2 cellular contexts compared by ENCODE assay signal in the genomic region with DNA sequence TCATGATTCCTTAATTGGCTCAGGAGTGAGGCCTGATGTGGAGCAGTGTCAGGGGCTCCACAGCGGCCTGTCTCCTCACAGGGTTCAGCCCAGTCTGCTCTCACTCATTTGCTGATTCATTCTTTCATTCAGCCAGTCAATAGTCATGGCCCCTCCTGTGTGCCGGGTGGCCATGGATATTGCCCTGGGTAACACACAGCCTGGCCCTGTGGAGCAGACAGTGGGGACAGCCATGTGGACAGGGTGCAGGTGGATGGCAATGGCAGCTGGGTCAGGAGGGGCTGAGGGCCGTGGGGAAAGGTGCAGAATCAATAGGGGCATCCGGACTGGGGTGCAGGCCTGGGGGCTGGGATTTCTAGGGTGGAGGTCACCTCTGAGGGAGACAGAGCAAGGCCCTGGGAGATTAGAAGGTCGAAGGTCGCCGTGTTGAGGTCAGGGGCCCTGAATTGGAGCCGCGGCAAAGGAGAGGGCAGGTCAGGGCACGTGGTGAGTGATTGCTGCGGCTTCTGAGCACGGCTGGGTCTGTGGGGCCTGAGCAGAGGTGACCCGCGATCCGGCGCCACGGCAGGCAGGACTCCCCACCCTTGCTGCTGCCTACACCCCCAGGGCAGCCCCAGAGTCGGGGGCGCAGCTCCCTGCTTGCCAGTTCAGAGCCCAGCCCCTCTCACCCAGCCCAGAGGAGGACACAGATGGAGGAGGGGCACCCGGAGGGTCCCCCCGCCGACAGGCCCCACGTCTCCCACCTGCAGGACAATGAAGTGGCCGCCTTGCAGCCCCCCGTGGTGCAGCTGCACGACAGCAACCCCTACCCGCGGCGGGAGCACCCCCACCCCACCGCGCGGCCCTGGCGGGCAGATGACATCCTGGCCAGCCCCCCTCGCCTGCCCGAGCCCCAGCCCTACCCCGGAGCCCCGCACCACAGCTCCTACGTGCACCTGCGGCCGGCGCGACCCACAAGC.
A peak's percentile ranks its signal among the peaks of the same experiment; 100 is the strongest.
TF ChIP-seq lines count a peak whose summit lies in the region.

No MANE protein-coding gene starts in this region.

TF ChIP-seq in HCT116, 20 proteins besides CTCF, POLR2A, EP300 and RAD21:
- TF ChIP-seq FOSL1 (IDR thresholded peaks at IDR 0.05; ENCODE audit: low read depth), result no peak

TF ChIP-seq in K562, 482 proteins besides CTCF, POLR2A, EP300 and RAD21:
- TF ChIP-seq L3MBTL2 (IDR thresholded peaks at IDR 0.05), result peak; percentile 36; the same call in 1 of the 2 replicates
- no peak for TF ChIP-seq CC2D1A (IDR thresholded peaks at IDR 0.05)
- peak; percentile 96 for TF ChIP-seq ESRRA (IDR thresholded peaks at IDR 0.05; ENCODE audit: borderline replicate concordance, low read depth)
- no peak for TF ChIP-seq U2AF1 (optimal IDR thresholded peaks at IDR 0.05; ENCODE audit: low read depth, low read length)
- peak; percentile 79 for TF ChIP-seq C11orf30 (IDR thresholded peaks at IDR 0.05; ENCODE audit: low read depth)
- TF ChIP-seq NR2C1 (IDR thresholded peaks at IDR 0.05), result peak; percentile 92
- TF ChIP-seq NR2C1 (tag; IDR thresholded peaks at IDR 0.05), result peak; percentile 95
- no peak for TF ChIP-seq SAP30 (IDR thresholded peaks at IDR 0.05; ENCODE audit: borderline replicate concordance, insufficient read depth, low read depth, low read length, poor library complexity, severe bottlenecking)
- no peak for TF ChIP-seq UBTF (IDR thresholded peaks at IDR 0.05; ENCODE audit: borderline replicate concordance in 1 of 2, low read depth in 2 of 2, low read length in 2 of 2)
- TF ChIP-seq RBM22 (IDR thresholded peaks at IDR 0.05; ENCODE audit: low read depth, low read length, poor library complexity, severe bottlenecking), result peak; percentile 67
- peak; percentile 47; the same call in 1 of the 2 replicates for TF ChIP-seq BHLHE40 (IDR thresholded peaks at IDR 0.05; ENCODE audit: low read length)
- TF ChIP-seq YY1 (IDR thresholded peaks at IDR 0.05; ENCODE audit: borderline replicate concordance in 1 of 3, control insufficient read depth in 1 of 3, extremely low read depth in 1 of 3, insufficient read depth in 3 of 3, insufficient read length in 1 of 3, insufficient replicate concordance in 2 of 3, low read depth in 1 of 3, low read length in 2 of 3), result peak in 1 of 3 experiments; percentile 16
- 0 out of 2 replicates have a peak, but pooled peaks have one; percentile 36 for TF ChIP-seq MEF2D (tag; conservative IDR thresholded peaks at IDR 0.05; ENCODE audit: low read depth)
- TF ChIP-seq, protein P1, sequence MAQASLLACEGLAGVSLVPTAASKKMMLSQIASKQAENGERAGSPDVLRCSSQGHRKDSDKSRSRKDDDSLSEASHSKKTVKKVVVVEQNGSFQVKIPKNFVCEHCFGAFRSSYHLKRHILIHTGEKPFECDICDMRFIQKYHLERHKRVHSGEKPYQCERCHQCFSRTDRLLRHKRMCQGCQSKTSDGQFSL (CRISPR knock-in tag; IDR thresholded peaks at IDR 0.05), result 0 out of 2 replicates have a peak, but pooled peaks have one; percentile 58
- TF ChIP-seq, protein P1 (tag; IDR thresholded peaks at IDR 0.05), result no peak
- TF ChIP-seq THAP7 (CRISPR knock-in tag; IDR thresholded peaks at IDR 0.05), result no peak
- TF ChIP-seq MAFG (tag; conservative IDR thresholded peaks at IDR 0.05), result peak; percentile 57
- TF ChIP-seq MEIS2 (IDR thresholded peaks at IDR 0.05; ENCODE audit: partially characterized antibody), result peak; percentile 11
- TF ChIP-seq ZNF316 (IDR thresholded peaks at IDR 0.05), result peak; percentile 76
- TF ChIP-seq FUS (optimal IDR thresholded peaks at IDR 0.05; ENCODE audit: low read depth, low read length), result peak; percentile 8
- TF ChIP-seq CHD1 (IDR thresholded peaks at IDR 0.05; ENCODE audit: low read length), result no peak
- TF ChIP-seq, protein P2, sequence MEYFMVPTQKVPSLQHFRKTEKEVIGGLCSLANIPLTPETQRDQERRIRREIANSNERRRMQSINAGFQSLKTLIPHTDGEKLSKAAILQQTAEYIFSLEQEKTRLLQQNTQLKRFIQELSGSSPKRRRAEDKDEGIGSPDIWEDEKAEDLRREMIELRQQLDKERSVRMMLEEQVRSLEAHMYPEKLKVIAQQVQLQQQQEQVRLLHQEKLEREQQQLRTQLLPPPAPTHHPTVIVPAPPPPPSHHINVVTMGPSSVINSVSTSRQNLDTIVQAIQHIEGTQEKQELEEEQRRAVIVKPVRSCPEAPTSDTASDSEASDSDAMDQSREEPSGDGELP (CRISPR knock-in tag; IDR thresholded peaks at IDR 0.05; ENCODE audit: borderline replicate concordance), result peak; percentile 6; the same call in 1 of the 2 replicates
- TF ChIP-seq CCNT2 (IDR thresholded peaks at IDR 0.05; ENCODE audit: borderline replicate concordance, extremely low read depth, insufficient read length, low read depth, low read length), result peak; percentile 16
- no peak for TF ChIP-seq TCF7 (IDR thresholded peaks at IDR 0.05; ENCODE audit: borderline replicate concordance)
- no peak for TF ChIP-seq HNRNPUL1 (IDR thresholded peaks at IDR 0.05; ENCODE audit: low read length)
- TF ChIP-seq ZNF197 (CRISPR knock-in tag; IDR thresholded peaks at IDR 0.05; ENCODE audit: low read depth), result no peak
- TF ChIP-seq GABPB1 (CRISPR knock-in tag; IDR thresholded peaks at IDR 0.05), result 0 out of 2 replicates have a peak, but pooled peaks have one; percentile 25
- TF ChIP-seq CBFA2T3 (IDR thresholded peaks at IDR 0.05), result peak; percentile 11; the same call in 1 of the 2 replicates
- peak; percentile 79 for TF ChIP-seq NR2C2 (CRISPR knock-in tag; IDR thresholded peaks at IDR 0.05)
- TF ChIP-seq NR2C2 (tag; IDR thresholded peaks at IDR 0.05), result peak; percentile 84
- TF ChIP-seq, protein P3, sequence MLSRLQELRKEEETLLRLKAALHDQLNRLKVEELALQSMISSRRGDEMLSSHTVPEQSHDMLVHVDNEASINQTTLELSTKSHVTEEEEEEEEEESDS (CRISPR knock-in tag; IDR thresholded peaks at IDR 0.05), result no peak
- 0 out of 2 replicates have a peak, but pooled peaks have one; percentile 43 for TF ChIP-seq KAT7 (CRISPR knock-in tag; IDR thresholded peaks at IDR 0.05; ENCODE audit: borderline replicate concordance)
- no peak for TF ChIP-seq RNF2 (IDR thresholded peaks at IDR 0.05)
- no peak for TF ChIP-seq HDAC3 (IDR thresholded peaks at IDR 0.05; ENCODE audit: borderline replicate concordance, partially characterized antibody)
- peak; percentile 71; the same call in 1 of the 2 replicates for TF ChIP-seq POLR2G (IDR thresholded peaks at IDR 0.05; ENCODE audit: low read depth, low read length)
- TF ChIP-seq, protein P4, sequence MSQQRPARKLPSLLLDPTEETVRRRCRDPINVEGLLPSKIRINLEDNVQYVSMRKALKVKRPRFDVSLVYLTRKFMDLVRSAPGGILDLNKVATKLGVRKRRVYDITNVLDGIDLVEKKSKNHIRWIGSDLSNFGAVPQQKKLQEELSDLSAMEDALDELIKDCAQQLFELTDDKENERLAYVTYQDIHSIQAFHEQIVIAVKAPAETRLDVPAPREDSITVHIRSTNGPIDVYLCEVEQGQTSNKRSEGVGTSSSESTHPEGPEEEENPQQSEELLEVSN (IDR thresholded peaks at IDR 0.05; ENCODE audit: borderline replicate concordance in 1 of 2, extremely low read depth in 1 of 2, insufficient read depth in 1 of 2, insufficient read length in 1 of 2, low read depth in 1 of 2, low read length in 1 of 2, poor library complexity in 1 of 2, severe bottlenecking in 1 of 2), result peak; percentile 40 to 65
- TF ChIP-seq MAFF (IDR thresholded peaks at IDR 0.05; ENCODE audit: low read length), result 0 out of 2 replicates have a peak, but pooled peaks have one; percentile 21
- TF ChIP-seq, protein P5, sequence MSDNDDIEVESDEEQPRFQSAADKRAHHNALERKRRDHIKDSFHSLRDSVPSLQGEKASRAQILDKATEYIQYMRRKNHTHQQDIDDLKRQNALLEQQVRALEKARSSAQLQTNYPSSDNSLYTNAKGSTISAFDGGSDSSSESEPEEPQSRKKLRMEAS (CRISPR knock-in tag; IDR thresholded peaks at IDR 0.05), result peak; percentile 49
- TF ChIP-seq PHF8 (IDR thresholded peaks at IDR 0.05; ENCODE audit: borderline replicate concordance, low read length), result no peak
- TF ChIP-seq CSDE1 (IDR thresholded peaks at IDR 0.05), result no peak
- peak; percentile 38 to 51; a peak in 3 of 4 replicates for TF ChIP-seq KDM1A (IDR thresholded peaks at IDR 0.05)
- no peak for TF ChIP-seq HDAC6 (IDR thresholded peaks at IDR 0.05; ENCODE audit: low read depth, low read length)
- TF ChIP-seq ERF (CRISPR knock-in tag; IDR thresholded peaks at IDR 0.05), result no peak
- TF ChIP-seq USF1 (CRISPR knock-in tag; IDR thresholded peaks at IDR 0.05), result peak; percentile 52
- TF ChIP-seq TEAD1 (CRISPR knock-in tag; IDR thresholded peaks at IDR 0.05), result peak in 1 of 2 experiments; percentile 29; a peak in 1 of 4 replicates
- TF ChIP-seq MYC (IDR thresholded peaks at IDR 0.05; ENCODE audit: low read depth, low read length), result peak; percentile 45; the same call in 1 of the 2 replicates
- no peak for TF ChIP-seq MYC (CRISPR knock-in tag; IDR thresholded peaks at IDR 0.05; ENCODE audit: borderline replicate concordance, low read depth)
- no peak for TF ChIP-seq FOXA1 (IDR thresholded peaks at IDR 0.05; ENCODE audit: borderline replicate concordance)
- TF ChIP-seq NFE2 (IDR thresholded peaks at IDR 0.05; ENCODE audit: low read depth), result peak; percentile 68; the same call in 1 of the 2 replicates
- TF ChIP-seq RUNX1 (IDR thresholded peaks at IDR 0.05; ENCODE audit: low read depth), result 0 out of 2 replicates have a peak, but pooled peaks have one; percentile 26
- TF ChIP-seq, protein P6, sequence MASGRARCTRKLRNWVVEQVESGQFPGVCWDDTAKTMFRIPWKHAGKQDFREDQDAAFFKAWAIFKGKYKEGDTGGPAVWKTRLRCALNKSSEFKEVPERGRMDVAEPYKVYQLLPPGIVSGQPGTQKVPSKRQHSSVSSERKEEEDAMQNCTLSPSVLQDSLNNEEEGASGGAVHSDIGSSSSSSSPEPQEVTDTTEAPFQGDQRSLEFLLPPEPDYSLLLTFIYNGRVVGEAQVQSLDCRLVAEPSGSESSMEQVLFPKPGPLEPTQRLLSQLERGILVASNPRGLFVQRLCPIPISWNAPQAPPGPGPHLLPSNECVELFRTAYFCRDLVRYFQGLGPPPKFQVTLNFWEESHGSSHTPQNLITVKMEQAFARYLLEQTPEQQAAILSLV (tag; IDR thresholded peaks at IDR 0.05), result no peak
TF ChIP-seq in K562: peak in this region for 29.
